12 cellular contexts compared by ENCODE assay signal in the genomic region with DNA sequence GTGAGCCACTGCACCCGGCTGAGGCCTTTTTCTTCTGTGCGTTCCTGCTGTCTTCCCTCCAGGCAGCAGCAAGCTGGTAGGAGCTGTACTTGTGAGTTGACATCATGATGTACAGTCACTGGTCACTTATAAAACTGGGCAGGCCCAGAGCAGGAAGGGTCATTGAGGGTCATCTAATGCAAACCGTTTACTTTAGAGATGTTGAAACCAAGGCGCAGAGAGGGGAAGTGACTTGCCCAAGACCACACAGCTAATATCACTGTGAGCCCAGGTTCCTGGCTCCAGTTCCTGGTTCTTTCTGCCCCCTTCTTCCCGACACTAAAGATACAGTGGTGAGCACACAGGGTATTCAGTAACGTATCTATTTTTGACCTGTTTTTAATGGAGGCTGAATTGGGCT. TPM values are rescaled to one million over a fixed set of nuclear protein-coding genes. Genes with fewer than 3 reads are reported as not detected.
A peak's percentile ranks its signal among the peaks of the same experiment; 100 is the strongest.
DNase-seq lines count a peak whose midpoint lies in the region; ATAC-seq and TF ChIP-seq lines count a peak whose summit lies in the region.
"Had no signal": no experiment of that assay in that cellular context is flagged by ENCODE, and none has a peak within 500 bp of the region (broad histone marks: within the 10 kb centered on the region; RNA-seq: fewer than 3 reads in every experiment).

No MANE protein-coding gene starts in this region.

- H3K9me3 Mint-ChIP-seq in activated CD4-positive, alpha-beta T cell treated with anti-CD3 and anti-CD28 coated beads, Interleukin-2, amount 10 ng/mL, durations not matched to agents 24 days and 14 days: peaks cover 3% of the 10 kb centered on the region

- H3K36me3 ChIP-seq in spleen: no peaks in the 10 kb centered on the region

- intact Hi-C loops in activated CD4-positive, alpha-beta T cell treated with anti-CD3 and anti-CD28 coated beads, Interleukin-2, amount 10 ng/mL, durations not matched to agents 24 days and 14 days (cut with micrococcal nuclease): loop anchor here (2.0 to 10.0 kb wide), 3 partner anchors 143 to 493 kb away; no protein-coding TSS in a partner anchor
- intact Hi-C loops in cardiac septum (cut with DNase I) (no loop called here), spleen (cut with DNase I; ENCODE audit: low total_unique reads) (no loop called here)

- peak overlapping the region in 7 of 8 donors; percentile 68 to 92 (median 89) for H3K27ac ChIP-seq in spleen

- ATAC-seq in GM18520 (IDR thresholded peaks at IDR 0.05; ENCODE audit: unreplicated experiment): no peak
- ATAC-seq in GM18498 (IDR thresholded peaks at IDR 0.05; ENCODE audit: unreplicated experiment): no peak
- no peak for ATAC-seq in HG03135 (IDR thresholded peaks at IDR 0.05; ENCODE audit: unreplicated experiment)
- ATAC-seq: Panc1 had no signal

- peaks cover 57 to 100% (median 92%) of the 10 kb centered on the region in 6 donors for H3K4me1 ChIP-seq in spleen

- no peaks in the 10 kb centered on the region for H3K27me3 ChIP-seq in spleen (replicated peaks in 1 of 7)

- no peak for DNase-seq in activated CD4-positive, alpha-beta T cell treated with anti-CD3 and anti-CD28 coated beads, Interleukin-2, amount 10 ng/mL, durations not matched to agents 24 days and 14 days
- no peak for DNase-seq in activated CD4-positive, alpha-beta T cell treated with anti-CD3 and anti-CD28 coated beads, Interleukin-2, amount 50 U/mL, for 1 hour
- peak; percentile 70 for DNase-seq in SKM-1 (lab: John Stamatoyannopoulos, UW; ENCODE audit: unreplicated experiment)
- peak; percentile 83 for DNase-seq in cardiac septum (ENCODE audit: low spot score)
- DNase-seq in spleen: peak; percentile 78
- DNase-seq: NCI-H2081; stimulated activated CD4-positive, alpha-beta T cell treated with anti-CD3 and anti-CD28 coated beads, Interleukin-12 subunit alpha, Interleukin-12 subunit beta, amount 100 ng/mL, for 4 hours; stimulated activated CD8-positive, alpha-beta memory T cell treated with anti-CD3 and anti-CD28 coated beads, Interleukin-4, amount 100 ng/mL, for 48 hours had no signal

- peak overlapping the region; percentile 67 for H3K4me3 Mint-ChIP-seq in activated CD4-positive, alpha-beta T cell treated with anti-CD3 and anti-CD28 coated beads, Interleukin-2, amount 10 ng/mL, durations not matched to agents 24 days and 14 days

- TF ChIP-seq POLR2A in spleen (IDR thresholded peaks at IDR 0.05): no peak

- no peak for TF ChIP-seq CTCF in spleen (IDR thresholded peaks at IDR 0.05 in 8 of 11, conservative IDR thresholded peaks at IDR 0.05 in 3 of 11)

- H3K36me3 Mint-ChIP-seq in activated CD4-positive, alpha-beta T cell treated with anti-CD3 and anti-CD28 coated beads, Interleukin-2, amount 10 ng/mL, durations not matched to agents 24 days and 14 days (ENCODE audit: low read depth): peaks cover 22% of the 10 kb centered on the region

- H3K27ac Mint-ChIP-seq in activated CD4-positive, alpha-beta T cell treated with anti-CD3 and anti-CD28 coated beads, Interleukin-2, amount 10 ng/mL, durations not matched to agents 24 days and 14 days: peak overlapping the region; percentile 97

- H3K4me1 Mint-ChIP-seq in activated CD4-positive, alpha-beta T cell treated with anti-CD3 and anti-CD28 coated beads, Interleukin-2, amount 10 ng/mL, durations not matched to agents 24 days and 14 days: peaks cover 67% of the 10 kb centered on the region

- no peaks in the 10 kb centered on the region for H3K9me3 ChIP-seq in spleen

- WGBS in spleen, 5 donors: 55 to 83% (median 71%) methylated on average over 6 of the region's 6 CpGs

- no peaks in the 10 kb centered on the region for H3K27me3 Mint-ChIP-seq in activated CD4-positive, alpha-beta T cell treated with anti-CD3 and anti-CD28 coated beads, Interleukin-2, amount 10 ng/mL, durations not matched to agents 24 days and 14 days

- H3K4me3 ChIP-seq in spleen: peak overlapping the region in 1 of 8 donors; percentile 12

RNA-seq across cellular contexts. Expression of a gene that starts 27.3 kb away (rescaled TPM):
- total RNA-seq in activated CD4-positive, alpha-beta T cell treated with anti-CD3 and anti-CD28 coated beads, Interleukin-2, amount 10 ng/mL, durations not matched to agents 24 days and 14 days: 51.3 and 52.2 TPM in 2 replicates
- total RNA-seq in cardiac septum: 11.0 TPM
- total RNA-seq in spleen: 100 to 1,000 TPM in 4 of 7 donors, 10 to 100 TPM in 3; 63.7 to 135 (median 100) TPM
- polyA plus RNA-seq in spleen: 10 to 100 TPM in 1 of 3 donors, 1 to 10 TPM in 2; 6.4 to 11.6 (median 10.0) TPM

Comparison
In these comparisons a context has a peak if more than half of its experiments do, and no peak if none do; other contexts are left out.
1. DNase-seq: peak in SKM-1 (single experiment), cardiac septum (single experiment) and spleen (single experiment); none in activated CD4-positive, alpha-beta T cell treated with anti-CD3 and anti-CD28 coated beads, Interleukin-2, amount 10 ng/mL, durations not matched to agents 24 days and 14 days (single experiment) and activated CD4-positive, alpha-beta T cell treated with anti-CD3 and anti-CD28 coated beads, Interleukin-2, amount 50 U/mL, for 1 hour (single experiment).